In the genomic region with DNA sequence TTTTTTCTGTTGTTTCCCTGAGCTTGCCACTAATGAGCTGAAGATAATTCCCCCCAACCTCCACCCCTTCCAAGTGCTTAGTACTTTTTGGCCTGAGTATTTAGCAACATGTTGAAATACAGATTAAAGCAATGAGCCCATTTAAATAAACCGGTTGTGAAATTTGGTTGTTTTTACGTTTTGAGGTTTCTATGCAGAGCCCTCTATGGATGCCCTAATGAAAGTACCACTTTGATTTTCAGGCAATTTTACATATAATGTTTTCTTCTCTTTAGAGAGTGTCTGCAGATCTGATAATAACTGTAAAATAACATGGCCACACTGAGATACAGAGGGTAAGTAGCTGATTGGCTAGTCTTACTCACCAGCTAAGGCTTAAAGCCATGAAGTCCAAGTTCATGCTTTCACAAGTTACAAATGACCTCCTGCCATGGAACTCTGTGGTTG, we compare ENCODE assay signal across 16 cellular contexts.
DNase-seq lines count a peak whose midpoint lies in the region; ATAC-seq, FAIRE-seq and TF ChIP-seq lines count a peak whose summit lies in the region.
"Had no signal": no experiment of that assay in that cellular context is flagged by ENCODE, and none has a peak within 500 bp of the region (broad histone marks: within the 10 kb centered on the region; RNA-seq: fewer than 3 reads in every experiment).

No MANE protein-coding gene starts in this region.

- H3K9ac ChIP-seq in K562 (ENCODE audit: insufficient read depth in 1 of 2, low read depth in 2 of 2, low read length in 2 of 2): no peak overlapping the region

- no peaks in the 10 kb centered on the region for H3K36me3 Mint-ChIP-seq in MCF 10A (ENCODE audit: insufficient read depth, unreplicated experiment)
- H3K36me3 Mint-ChIP-seq: stimulated activated effector memory CD8-positive, alpha-beta T cell treated with anti-CD3 and anti-CD28 coated beads, Interleukin-12 subunit alpha, Interleukin-12 subunit beta, amount 100 ng/mL, for 72 hours had no signal

- no peaks in the 10 kb centered on the region for H4K20me1 ChIP-seq in K562 (replicated peaks; ENCODE audit: control insufficient read depth, insufficient read depth, low read length)

- intact Hi-C loops in MCF 10A (cut with micrococcal nuclease): loop anchor here (5.0 kb wide), 1 partner anchor 33 kb away; no protein-coding TSS in a partner anchor
- intact Hi-C loops in breast epithelium (cut with DNase I; ENCODE audit: low total_unique reads): no loop called here
- intact Hi-C loops in K562 (cut with micrococcal nuclease): no loop called here
- intact Hi-C loops in testis (cut with DNase I; ENCODE audit: low total_unique reads): no loop called here

- no peaks in the 10 kb centered on the region for H3K27me3 ChIP-seq in breast epithelium
- H3K27me3 ChIP-seq in K562 (ENCODE audit: control insufficient read depth in 2 of 2, insufficient read depth in 2 of 2, low read length in 2 of 2): no peaks in the 10 kb centered on the region
- no peaks in the 10 kb centered on the region for H3K27me3 ChIP-seq in gastroesophageal sphincter
- no peaks in the 10 kb centered on the region for H3K27me3 ChIP-seq in testis
- H3K27me3 ChIP-seq: dorsolateral prefrontal cortex had no signal

- DNase-seq in MCF 10A (ENCODE audit: unreplicated experiment) (peak; percentile 35), breast epithelium (ENCODE audit: low spot score in 2 of 2) (no peak), K562 (ENCODE audit: extremely low read depth in 1 of 4, low spot score in 3 of 4) (peak in 3 of 4 experiments; percentile 20 to 57 (median 48)), testis (peak; percentile 34), occipital lobe (lab: John Stamatoyannopoulos, UW) (no peak), cortex of kidney (lab: John Stamatoyannopoulos, UW) (no peak)
- DNase-seq: amniotic stem cell, dorsolateral prefrontal cortex, NCI-H187, NCI-H510A, PC-9, small intestine had no signal

- no peaks in the 10 kb centered on the region for H3K9me1 ChIP-seq in K562 (ENCODE audit: control insufficient read depth, insufficient read depth, low read length)

- TF ChIP-seq CTCF in MCF 10A (IDR thresholded peaks at IDR 0.05; ENCODE audit: unreplicated experiment): no peak
- no peak for TF ChIP-seq CTCF in breast epithelium (IDR thresholded peaks at IDR 0.05)
- TF ChIP-seq CTCF in K562 (IDR thresholded peaks at IDR 0.05 in 2 of 3, conservative IDR thresholded peaks at IDR 0.05 in 1 of 3; ENCODE audit: insufficient read depth in 2 of 3, low read depth in 1 of 3, low read length in 3 of 3): 0 out of 6 replicates have a peak, but pooled peaks of 1 of the 3 experiments have one; percentile 12
- TF ChIP-seq CTCF in gastroesophageal sphincter (IDR thresholded peaks at IDR 0.05): no peak
- no peak for TF ChIP-seq CTCF in testis (IDR thresholded peaks at IDR 0.05)

- no peak overlapping the region for H3K4me3 Mint-ChIP-seq in MCF 10A (ENCODE audit: unreplicated experiment)
- H3K4me3 Mint-ChIP-seq: stimulated activated effector memory CD8-positive, alpha-beta T cell treated with anti-CD3 and anti-CD28 coated beads, Interleukin-12 subunit alpha, Interleukin-12 subunit beta, amount 100 ng/mL, for 72 hours had no signal

- CTCF ChIA-PET in MCF 10A (lab: Yijun Ruan, JAX) (interaction anchor here (1.0 to 3.6 kb wide), 4 partner anchors 10 to 117 kb away, joined by 4 to 32 read pairs (median 6); no protein-coding TSS in a partner anchor), K562 (lab: Yijun Ruan, JAX; ENCODE audit: low intra/inter-chr PET ratio) (no interaction called here)

- ATAC-seq in K562: 0 out of 3 replicates have a peak, but pooled peaks have one; percentile 6
- peak; percentile 57 for ATAC-seq in gastroesophageal sphincter
- ATAC-seq in HG02938 (IDR thresholded peaks at IDR 0.05; ENCODE audit: unreplicated experiment): no peak

- H3K4me1 ChIP-seq in breast epithelium (no peaks in the 10 kb centered on the region), K562 (replicated peaks in 1 of 2; ENCODE audit: control insufficient read depth in 2 of 2, insufficient read depth in 2 of 2, low read length in 2 of 2) (peaks cover 37 to 66% of the 10 kb centered on the region in 2 experiments), gastroesophageal sphincter (no peaks in the 10 kb centered on the region), testis (peaks cover 16% of the 10 kb centered on the region)

- BruUV-seq in MCF 10A (replicated peaks; lab: Mats Ljungman, UMichigan): no TSS peak
- BruUV-seq in K562 (replicated peaks; lab: Mats Ljungman, UMichigan): no TSS peak

- H3K27ac ChIP-seq in breast epithelium (peak overlapping the region in 1 of 2 donors; percentile 73), K562 (ENCODE audit: extremely low read depth, low read depth, low read length) (peak overlapping the region; percentile 83; the same call in 2 of the 3 replicates), gastroesophageal sphincter (peak overlapping the region in 3 of 4 donors; percentile 25 to 42 (median 25)), testis (no peak overlapping the region)

- no peaks in the 10 kb centered on the region for H3K9me3 Mint-ChIP-seq in MCF 10A (ENCODE audit: unreplicated experiment)
- H3K9me3 Mint-ChIP-seq: activated T-helper 2 cell treated with anti-CD3 and anti-CD28 coated beads, Interferon-gamma antibody, Interleukin-2, Interleukin-4, amounts not matched to agents 10 μg/mL and 5 μg/mL and 100 μg/mL, durations not matched to agents 14 hours and 24 hours and 36 hours; stimulated activated effector memory CD8-positive, alpha-beta T cell treated with anti-CD3 and anti-CD28 coated beads, Interleukin-12 subunit alpha, Interleukin-12 subunit beta, amount 100 ng/mL, for 72 hours had no signal

- WGBS in K562 (ENCODE audit: insufficient coverage, low coverage, missing lambda C conversion rate): 18% methylated on average over 2 of the region's 2 CpGs
- 21 to 26% methylated on average over 2 of the region's 2 CpGs for WGBS in gastroesophageal sphincter (ENCODE audit: low coverage in 1 of 2), 2 donors
- WGBS in testis, 2 donors: 51 to 67% methylated on average over 2 of the region's 2 CpGs

- H3K79me2 ChIP-seq in K562 (ENCODE audit: control insufficient read depth, insufficient read depth, low read length): no peaks in the 10 kb centered on the region

- in situ Hi-C loops in K562 (cut with MboI): no loop called here

- H3K4me3 ChIP-seq in breast epithelium: no peak overlapping the region
- H3K4me3 ChIP-seq in K562: no peak overlapping the region
- no peak overlapping the region for H3K4me3 ChIP-seq in gastroesophageal sphincter
- H3K4me3 ChIP-seq in testis: no peak overlapping the region
- H3K4me3 ChIP-seq: dorsolateral prefrontal cortex, PC-9 had no signal

- POLR2A ChIA-PET in MCF 10A (lab: Yijun Ruan, JAX) (interaction anchor here (0.9 to 1.5 kb wide), 5 partner anchors 13 to 207 kb away, joined by 3 to 4 read pairs (median 3); no protein-coding TSS in a partner anchor), K562 (lab: Yijun Ruan, JAX) (interaction anchor here (0.8 to 1.5 kb wide), 5 partner anchors 10 to 175 kb away, joined by 3 to 4 read pairs (median 4); no protein-coding TSS in a partner anchor)

- H2AFZ ChIP-seq in K562 (ENCODE audit: low read depth, low read length): peak overlapping the region; percentile 64; the same call in 1 of the 2 replicates
- H2AFZ ChIP-seq: PC-9 had no signal

- TF ChIP-seq POLR2A in breast epithelium (IDR thresholded peaks at IDR 0.05) (no peak), K562 (conservative IDR thresholded peaks at IDR 0.05) (no peak), gastroesophageal sphincter (IDR thresholded peaks at IDR 0.05) (no peak), testis (IDR thresholded peaks at IDR 0.05) (no peak)

- peaks cover 17% of the 10 kb centered on the region for H3K4me1 Mint-ChIP-seq in MCF 10A (ENCODE audit: insufficient read depth, unreplicated experiment)
- H3K4me1 Mint-ChIP-seq: stimulated activated effector memory CD8-positive, alpha-beta T cell treated with anti-CD3 and anti-CD28 coated beads, Interleukin-12 subunit alpha, Interleukin-12 subunit beta, amount 100 ng/mL, for 72 hours had no signal

- FAIRE-seq in K562 (lab: Jason Lieb, UNC): no peak
- FAIRE-seq: small intestine had no signal

- H3K27me3 Mint-ChIP-seq in MCF 10A (ENCODE audit: insufficient read depth, unreplicated experiment): no peaks in the 10 kb centered on the region

- H3K4me2 ChIP-seq in K562 (ENCODE audit: insufficient read depth, low read length): no peak overlapping the region

- TF ChIP-seq EP300 in K562 (IDR thresholded peaks at IDR 0.05; ENCODE audit: low read length) (peak; percentile 2; the same call in 1 of the 2 replicates), gastroesophageal sphincter (IDR thresholded peaks at IDR 0.05) (no peak)

- H3K36me3 ChIP-seq in breast epithelium (no peaks in the 10 kb centered on the region), K562 (ENCODE audit: control insufficient read depth, insufficient read depth, low read length) (no peaks in the 10 kb centered on the region), gastroesophageal sphincter (no peaks in the 10 kb centered on the region), testis (ENCODE audit: low read depth, missing control alignments) (no peaks in the 10 kb centered on the region)

- TF ChIP-seq RAD21 in K562 (CRISPR knock-in tag; conservative IDR thresholded peaks at IDR 0.05 in 1 of 2, IDR thresholded peaks at IDR 0.05 in 1 of 2): no peak

- H3K27ac Mint-ChIP-seq in MCF 10A (ENCODE audit: low read depth, unreplicated experiment): no peak overlapping the region
- H3K27ac Mint-ChIP-seq: activated T-helper 2 cell treated with anti-CD3 and anti-CD28 coated beads, Interferon-gamma antibody, Interleukin-2, Interleukin-4, amounts not matched to agents 10 μg/mL and 5 μg/mL and 100 μg/mL, durations not matched to agents 14 hours and 24 hours and 36 hours; stimulated activated effector memory CD8-positive, alpha-beta T cell treated with anti-CD3 and anti-CD28 coated beads, Interleukin-12 subunit alpha, Interleukin-12 subunit beta, amount 100 ng/mL, for 72 hours had no signal

- H3K9me3 ChIP-seq in breast epithelium (no peaks in the 10 kb centered on the region), K562 (replicated peaks; ENCODE audit: control insufficient read depth, insufficient read depth, low read depth, low read length) (no peaks in the 10 kb centered on the region), gastroesophageal sphincter (no peaks in the 10 kb centered on the region), testis (no peaks in the 10 kb centered on the region)

TF ChIP-seq in K562, 482 proteins besides CTCF, POLR2A, EP300 and RAD21 (continues in another document):
- TF ChIP-seq ZNF175 (CRISPR knock-in tag; IDR thresholded peaks at IDR 0.05; ENCODE audit: low read depth) (no peak), NCOA6 (IDR thresholded peaks at IDR 0.05) (no peak), TCF3 (CRISPR knock-in tag; IDR thresholded peaks at IDR 0.05) (no peak), BRD4 (IDR thresholded peaks at IDR 0.05) (no peak)

Comparison
In these comparisons a context has a peak if more than half of its experiments do, and no peak if none do; other contexts are left out.
1. DNase-seq: peak in MCF 10A (single experiment), K562 (3 of 4) and testis (single experiment); none in breast epithelium (0 of 2), occipital lobe (single experiment) and cortex of kidney (single experiment).
2. H3K27ac ChIP-seq: peak in K562 (single experiment) and gastroesophageal sphincter (3 of 4); none in testis (0 of 2).